In genomic region chr18:3603460-3604259, GRCh38 we compare ENCODE assay signal across 8 cellular contexts.
DNase-seq lines count a peak whose midpoint lies in the region; ATAC-seq and TF ChIP-seq lines count a peak whose summit lies in the region.

No MANE protein-coding gene starts in this region.

- 0 out of 2 replicates have a peak, but pooled peaks cover 11% of the 10 kb centered on the region for H3K36me3 ChIP-seq in PC-9 (ENCODE audit: low read depth)

- DNase-seq in CD4-positive, alpha-beta T cell: peak in 1 of 10 experiments; percentile 11
- DNase-seq in PC-9: peak; percentile 67 to 96
- DNase-seq in central memory CD8-positive, alpha-beta T cell (ENCODE audit: low spot score in 2 of 2): no peak
- peak; percentile 77 for DNase-seq in inferior parietal cortex (ENCODE audit: extremely low spot score)
- peak in 1 of 2 donors; percentile 60 for DNase-seq in stimulated activated effector memory CD8-positive, alpha-beta T cell treated with anti-CD3 and anti-CD28 coated beads, Interleukin-12 subunit alpha, Interleukin-12 subunit beta, amount 100 ng/mL, for 72 hours (ENCODE audit: low spot score in 2 of 2)
- DNase-seq in nephron progenitor cell: no peak

- ATAC-seq in CD4-positive, alpha-beta T cell (ENCODE audit: poor library complexity): peak; percentile 28
- ATAC-seq in HG02884 (IDR thresholded peaks at IDR 0.05; ENCODE audit: unreplicated experiment) (peak; percentile 32), HG02623 (IDR thresholded peaks at IDR 0.05; ENCODE audit: unreplicated experiment) (no peak)
- ATAC-seq in central memory CD8-positive, alpha-beta T cell (replicated peaks; ENCODE audit: extremely low read depth, poor library complexity, severe bottlenecking): peak; percentile 25
- peak; percentile 63 for ATAC-seq in stimulated activated effector memory CD8-positive, alpha-beta T cell treated with anti-CD3 and anti-CD28 coated beads, Interleukin-12 subunit alpha, Interleukin-12 subunit beta, amount 100 ng/mL, for 72 hours

- H3K27ac Mint-ChIP-seq in CD4-positive, alpha-beta T cell: no peak overlapping the region
- H3K27ac Mint-ChIP-seq in central memory CD8-positive, alpha-beta T cell (ENCODE audit: low read depth): no peak overlapping the region
- no peak overlapping the region for H3K27ac Mint-ChIP-seq in stimulated activated effector memory CD8-positive, alpha-beta T cell treated with anti-CD3 and anti-CD28 coated beads, Interleukin-12 subunit alpha, Interleukin-12 subunit beta, amount 100 ng/mL, for 72 hours
- H3K27ac Mint-ChIP-seq in nephron progenitor cell: no peak overlapping the region

- peaks cover 77% of the 10 kb centered on the region for H3F3A ChIP-seq in PC-9 (ENCODE audit: insufficient read depth, low read depth)

- no peaks in the 10 kb centered on the region for H3K27me3 Mint-ChIP-seq in CD4-positive, alpha-beta T cell
- H3K27me3 Mint-ChIP-seq in central memory CD8-positive, alpha-beta T cell: no peaks in the 10 kb centered on the region
- H3K27me3 Mint-ChIP-seq in nephron progenitor cell (ENCODE audit: low read depth, poor library complexity): no peaks in the 10 kb centered on the region

- H3K9me3 ChIP-seq in CD4-positive, alpha-beta T cell (ENCODE audit: control insufficient read depth, low read length): no peaks in the 10 kb centered on the region
- no peaks in the 10 kb centered on the region for H3K9me3 ChIP-seq in PC-9 (ENCODE audit: insufficient read depth, low read depth)

- H3K4me1 Mint-ChIP-seq in CD4-positive, alpha-beta T cell (ENCODE audit: low read depth): peaks cover 8% of the 10 kb centered on the region
- no peaks in the 10 kb centered on the region for H3K4me1 Mint-ChIP-seq in central memory CD8-positive, alpha-beta T cell
- H3K4me1 Mint-ChIP-seq in stimulated activated effector memory CD8-positive, alpha-beta T cell treated with anti-CD3 and anti-CD28 coated beads, Interleukin-12 subunit alpha, Interleukin-12 subunit beta, amount 100 ng/mL, for 72 hours: peaks cover 8% of the 10 kb centered on the region
- H3K4me1 Mint-ChIP-seq in nephron progenitor cell: peaks cover 7% of the 10 kb centered on the region

- H4K20me1 ChIP-seq in PC-9 (ENCODE audit: insufficient read depth): no peaks in the 10 kb centered on the region

- no peak overlapping the region for H2AFZ ChIP-seq in PC-9

- H3K9me3 Mint-ChIP-seq in CD4-positive, alpha-beta T cell: no peaks in the 10 kb centered on the region
- no peaks in the 10 kb centered on the region for H3K9me3 Mint-ChIP-seq in central memory CD8-positive, alpha-beta T cell
- H3K9me3 Mint-ChIP-seq in stimulated activated effector memory CD8-positive, alpha-beta T cell treated with anti-CD3 and anti-CD28 coated beads, Interleukin-12 subunit alpha, Interleukin-12 subunit beta, amount 100 ng/mL, for 72 hours: no peaks in the 10 kb centered on the region
- no peaks in the 10 kb centered on the region for H3K9me3 Mint-ChIP-seq in nephron progenitor cell

- intact Hi-C loops in CD4-positive, alpha-beta T cell (cut with DNase I, micrococcal nuclease): loop anchor here in 1 of 2 experiments (1.0 to 5.0 kb wide), 3 partner anchors 9 to 341 kb away; partner anchors contain the start of gene MYL12B
- intact Hi-C loops in PC-9 (cut with micrococcal nuclease; ENCODE audit: unreplicated experiment): loop anchor here (1.0 kb wide), 4 partner anchors 8 to 63 kb away; no protein-coding TSS in a partner anchor

- peaks cover 54% of the 10 kb centered on the region for H3K79me2 ChIP-seq in PC-9 (ENCODE audit: low read depth)

- H3K9me2 ChIP-seq in PC-9 (ENCODE audit: insufficient read depth): no peaks in the 10 kb centered on the region

- POLR2A ChIA-PET in CD4-positive, alpha-beta T cell (lab: Charles Lee): interaction anchor here (0.6 to 6.3 kb wide), 10 partner anchors 9 to 948 kb away, joined by 3 to 185 read pairs (median 4); partner anchors contain the start of genes MYL12B, SMCHD1 and TGIF1
- POLR2A ChIA-PET in PC-9 (lab: Charles Lee; ENCODE audit: unreplicated experiment): interaction anchor here (0.5 to 2.5 kb wide), 25 partner anchors 8 to 452 kb away, joined by 3 to 63 read pairs (median 5); no protein-coding TSS in a partner anchor

- H3K4me3 ChIP-seq in PC-9: peak overlapping the region; percentile 72

- H3K4me3 Mint-ChIP-seq in CD4-positive, alpha-beta T cell: no peak overlapping the region
- no peak overlapping the region for H3K4me3 Mint-ChIP-seq in central memory CD8-positive, alpha-beta T cell
- H3K4me3 Mint-ChIP-seq in stimulated activated effector memory CD8-positive, alpha-beta T cell treated with anti-CD3 and anti-CD28 coated beads, Interleukin-12 subunit alpha, Interleukin-12 subunit beta, amount 100 ng/mL, for 72 hours: no peak overlapping the region
- H3K4me3 Mint-ChIP-seq in nephron progenitor cell: no peak overlapping the region

- no peak for TF ChIP-seq CTCF in CD4-positive, alpha-beta T cell (IDR thresholded peaks at IDR 0.05)
- TF ChIP-seq CTCF in PC-9 (conservative IDR thresholded peaks at IDR 0.05) (no peak), nephron progenitor cell (IDR thresholded peaks at IDR 0.05) (no peak)

- TSS peak; percentile 68 for BruUV-seq in PC-9 (replicated peaks; lab: Mats Ljungman, UMichigan)

- no peaks in the 10 kb centered on the region for H3K36me3 Mint-ChIP-seq in CD4-positive, alpha-beta T cell (ENCODE audit: low read depth)
- peaks cover 11% of the 10 kb centered on the region for H3K36me3 Mint-ChIP-seq in central memory CD8-positive, alpha-beta T cell (ENCODE audit: insufficient read depth)
- peaks cover 12% of the 10 kb centered on the region for H3K36me3 Mint-ChIP-seq in stimulated activated effector memory CD8-positive, alpha-beta T cell treated with anti-CD3 and anti-CD28 coated beads, Interleukin-12 subunit alpha, Interleukin-12 subunit beta, amount 100 ng/mL, for 72 hours
- H3K36me3 Mint-ChIP-seq in nephron progenitor cell (ENCODE audit: low read depth): no peaks in the 10 kb centered on the region

- H3K4me1 ChIP-seq in PC-9 (replicated peaks; ENCODE audit: insufficient read depth): peaks cover 36% of the 10 kb centered on the region

- no peak overlapping the region for H3K27ac ChIP-seq in CD4-positive, alpha-beta T cell (ENCODE audit: low read depth, low read length)
- H3K27ac ChIP-seq in PC-9: peak overlapping the region; percentile 100

- CTCF ChIA-PET in CD4-positive, alpha-beta T cell (lab: Charles Lee): interaction anchor here (0.8 to 2.7 kb wide), 4 partner anchors 9 to 149 kb away, joined by 3 to 35 read pairs (median 8); no protein-coding TSS in a partner anchor
- CTCF ChIA-PET in PC-9 (lab: Charles Lee): interaction anchor here (0.6 to 2.1 kb wide), 4 partner anchors 9 to 149 kb away, joined by 3 to 16 read pairs (median 4); no protein-coding TSS in a partner anchor

- H3K4me2 ChIP-seq in PC-9: peak overlapping the region; percentile 96

- no peaks in the 10 kb centered on the region for H3K27me3 ChIP-seq in CD4-positive, alpha-beta T cell (ENCODE audit: control insufficient read depth, insufficient read depth, low read length)
- H3K27me3 ChIP-seq in PC-9 (ENCODE audit: insufficient read depth, low read depth): no peaks in the 10 kb centered on the region

Comparison
In these comparisons a context has a peak if more than half of its experiments do, and no peak if none do; other contexts are left out.
1. DNase-seq: peak in PC-9 (2 of 2) and inferior parietal cortex (single experiment); none in central memory CD8-positive, alpha-beta T cell (0 of 2) and nephron progenitor cell (single experiment).